Comparison of ENCODE assay signal across 21 cellular contexts in genomic region chr2:120531863-120532600, GRCh38.
DNase-seq lines count a peak whose midpoint lies in the region; ATAC-seq and TF ChIP-seq lines count a peak whose summit lies in the region.
"Had no signal": no experiment of that assay in that cellular context is flagged by ENCODE, and none has a peak within 500 bp of the region (broad histone marks: within the 10 kb centered on the region; RNA-seq: fewer than 3 reads in every experiment).

No MANE protein-coding gene starts in this region.

- no CpG with 5 or more reads among the region's 4 CpGs for WGBS in gastroesophageal sphincter (ENCODE audit: low coverage in 1 of 2), 2 donors

- no peaks in the 10 kb centered on the region for H3K4me1 ChIP-seq in gastroesophageal sphincter
- H3K4me1 ChIP-seq in upper lobe of right lung = no peaks in the 10 kb centered on the region

- TF ChIP-seq EP300 in gastroesophageal sphincter (IDR thresholded peaks at IDR 0.05) = no peak

- no peak for TF ChIP-seq POLR2A in gastroesophageal sphincter (IDR thresholded peaks at IDR 0.05)

- H3K27me3 ChIP-seq in brain microvascular endothelial cell (replicated peaks) (peaks cover 4% of the 10 kb centered on the region), gastroesophageal sphincter (peaks cover 7% of the 10 kb centered on the region), upper lobe of right lung (no peaks in the 10 kb centered on the region)
- H3K27me3 ChIP-seq: ovary, right lobe of liver, suprapubic skin had no signal

- in situ Hi-C loops in brain microvascular endothelial cell (cut with HindIII; ENCODE audit: low pct_ligation_motif_present, low sequenced_read_pairs) = no loop called here

- H3K27ac ChIP-seq in brain microvascular endothelial cell = no peak overlapping the region
- H3K27ac ChIP-seq in gastroesophageal sphincter = no peak overlapping the region
- no peak overlapping the region for H3K27ac ChIP-seq in upper lobe of right lung
- H3K27ac ChIP-seq: dorsolateral prefrontal cortex, ovary, right lobe of liver, suprapubic skin had no signal

- TF ChIP-seq CTCF in brain microvascular endothelial cell (IDR thresholded peaks at IDR 0.05; ENCODE audit: low read depth, low read length, missing control alignments) (peak; percentile 27), gastroesophageal sphincter (IDR thresholded peaks at IDR 0.05) (no peak), omental fat pad (IDR thresholded peaks at IDR 0.05) (no peak), upper lobe of right lung (IDR thresholded peaks at IDR 0.05) (no peak)

- H3K36me3 ChIP-seq in brain microvascular endothelial cell (replicated peaks) (no peaks in the 10 kb centered on the region), gastroesophageal sphincter (no peaks in the 10 kb centered on the region), upper lobe of right lung (no peaks in the 10 kb centered on the region)
- H3K36me3 ChIP-seq: ovary, right lobe of liver, suprapubic skin had no signal

- H3K4me3 ChIP-seq in brain microvascular endothelial cell (ENCODE audit: low read depth, low read length) (no peak overlapping the region), gastroesophageal sphincter (no peak overlapping the region), upper lobe of right lung (no peak overlapping the region)
- H3K4me3 ChIP-seq: dorsolateral prefrontal cortex, ovary, right lobe of liver, suprapubic skin had no signal

- intact Hi-C loops in upper lobe of right lung (cut with DNase I) = no loop called here

- H3K9me3 ChIP-seq in gastroesophageal sphincter (no peaks in the 10 kb centered on the region), upper lobe of right lung (no peaks in the 10 kb centered on the region)
- H3K9me3 ChIP-seq: ovary, right lobe of liver, suprapubic skin had no signal

- DNase-seq in brain microvascular endothelial cell = no peak
- no peak for DNase-seq in omental fat pad (ENCODE audit: low spot score)
- no peak for DNase-seq in upper lobe of right lung
- no peak for DNase-seq in activated naive CD4-positive, alpha-beta T cell treated with Interleukin-2 at 50 U/mL for 16 hours
- DNase-seq: activated CD8-positive, alpha-beta memory T cell treated with anti-CD3 and anti-CD28 coated beads, Interleukin-2, amount 50 U/mL, for 4 hours; activated naive CD8-positive, alpha-beta T cell treated with anti-CD3 and anti-CD28 coated beads, Interleukin-2, amount 50 U/mL, for 24 hours; CD4-positive, alpha-beta memory T cell; DMS 273 treated with DMSO at 0.1 percent for 48 hours; NCI-H1436; NCI-H510A treated with DMSO at 0.1 percent for 48 hours; right lobe of liver; stimulated activated CD4-positive, alpha-beta T cell treated with anti-CD3 and anti-CD28 coated beads, Interleukin-1b, Interleukin-23, amount 100 ng/mL, for 48 hours had no signal

- ATAC-seq in gastroesophageal sphincter = peak; percentile 59
- ATAC-seq in omental fat pad (ENCODE audit: low FRiP score) = peak; percentile 34
- ATAC-seq in upper lobe of right lung = peak; percentile 27
- ATAC-seq in GM21529 (IDR thresholded peaks at IDR 0.05; ENCODE audit: unreplicated experiment) = no peak
- no peak for ATAC-seq in esophagus mucosa
- ATAC-seq: activated naive CD8-positive, alpha-beta T cell treated with anti-CD3 and anti-CD28 coated beads, Interleukin-2, amount 50 U/mL, for 24 hours; natural killer cell treated with Interleukin-12 subunit alpha and Interleukin-12 subunit beta and Interleukin-15 and Interleukin-18, amount 100 ng/mL, for 72 hours; SK-N-SH treated with all-trans-retinoic acid at 6 μM for 48 hours; stimulated activated effector memory CD8-positive, alpha-beta T cell treated with anti-CD3 and anti-CD28 coated beads, Interleukin-12 subunit alpha, Interleukin-12 subunit beta, amount 100 ng/mL, for 72 hours had no signal

Comparison
In these comparisons a context has a peak if more than half of its experiments do, and no peak if none do; other contexts are left out.
1. ATAC-seq: peak in gastroesophageal sphincter (single experiment), omental fat pad (single experiment) and upper lobe of right lung (single experiment); none in GM21529 (single experiment) and esophagus mucosa (single experiment).